ENCODE assay signal across 28 cellular contexts in the genomic region with DNA sequence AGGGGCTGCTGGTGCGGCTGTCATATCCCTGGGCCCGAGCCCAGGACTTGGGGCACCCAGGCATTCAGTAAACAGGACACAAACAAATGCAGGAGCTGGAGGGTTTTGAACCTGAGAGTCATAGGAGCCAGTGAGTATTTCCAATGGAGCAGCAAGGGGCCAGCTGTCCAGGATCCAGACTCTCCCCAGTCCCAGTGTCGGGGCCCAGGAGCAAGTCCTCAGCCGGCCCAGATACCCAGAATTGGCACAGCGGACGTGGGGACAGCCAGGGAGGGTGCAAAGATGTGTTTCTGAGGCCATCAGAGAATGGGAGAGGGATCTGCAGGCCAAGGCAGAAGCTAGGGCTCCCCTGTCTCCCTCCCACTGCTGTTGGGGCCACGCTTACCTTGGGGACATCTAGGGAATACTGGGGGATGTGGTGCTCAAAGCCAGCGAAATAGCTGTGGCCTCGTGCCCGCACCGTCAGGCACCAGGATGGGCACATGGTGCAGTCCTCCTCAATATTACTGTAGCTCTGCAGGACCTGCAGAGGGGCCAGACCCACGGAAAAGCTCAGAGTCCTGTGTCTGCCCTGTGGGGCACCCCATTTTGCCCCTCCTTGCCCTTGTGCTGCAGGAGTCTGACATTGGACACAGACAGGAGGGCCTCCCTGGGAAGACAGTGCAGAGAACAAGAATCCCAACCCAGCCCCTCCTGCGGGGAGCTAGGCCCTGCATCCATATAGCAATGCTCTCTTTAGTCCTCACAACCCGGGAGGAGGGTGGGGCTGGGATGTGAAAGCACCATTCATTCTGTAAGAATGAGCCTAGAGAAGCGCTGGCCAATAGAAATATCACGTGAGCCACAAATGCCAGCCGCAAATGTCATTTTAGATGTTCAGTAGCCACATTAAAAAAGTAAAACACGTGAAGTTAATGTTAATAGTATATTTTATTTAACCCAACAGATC. TPM values are rescaled to one million over a fixed set of nuclear protein-coding genes. Genes with fewer than 3 reads are reported as not detected.
A peak's percentile ranks its signal among the peaks of the same experiment; 100 is the strongest.
DNase-seq lines count a peak whose midpoint lies in the region; ATAC-seq and TF ChIP-seq lines count a peak whose summit lies in the region.
"Had no signal": no experiment of that assay in that cellular context is flagged by ENCODE, and none has a peak within 500 bp of the region (broad histone marks: within the 10 kb centered on the region; RNA-seq: fewer than 3 reads in every experiment).

No MANE protein-coding gene starts in this region.

- H3K27me3 ChIP-seq in adipocyte (replicated peaks; ENCODE audit: control insufficient read depth, insufficient read depth, low read length) (peaks cover 67% of the 10 kb centered on the region), H7 (ENCODE audit: control insufficient read depth, insufficient read depth, low read length) (no peaks in the 10 kb centered on the region)
- H3K27me3 ChIP-seq: body of pancreas had no signal

- no peak overlapping the region for H3K4me3 ChIP-seq in adipocyte (ENCODE audit: low read length)
- H3K4me3 ChIP-seq in H7 (ENCODE audit: insufficient read depth, low read depth, low read length): no peak overlapping the region
- H3K4me3 ChIP-seq: body of pancreas, suprapubic skin had no signal

- H3K27me3 Mint-ChIP-seq in neural crest cell (ENCODE audit: low read depth): peaks cover 11% of the 10 kb centered on the region

- no peak overlapping the region for H3K27ac Mint-ChIP-seq in neural crest cell (ENCODE audit: unreplicated experiment)
- H3K27ac Mint-ChIP-seq: activated naive CD8-positive, alpha-beta T cell treated with anti-CD3 and anti-CD28 coated beads for 36 hours; memory B cell had no signal

- peaks cover 17% of the 10 kb centered on the region for H3K4me1 Mint-ChIP-seq in neural crest cell
- H3K4me1 Mint-ChIP-seq: memory B cell had no signal

- H3K9me3 Mint-ChIP-seq in neural crest cell: no peaks in the 10 kb centered on the region
- H3K9me3 Mint-ChIP-seq: activated naive CD8-positive, alpha-beta T cell treated with anti-CD3 and anti-CD28 coated beads for 36 hours; memory B cell had no signal

- no peak for TF ChIP-seq CTCF in neural crest cell (conservative IDR thresholded peaks at IDR 0.05)

- H3K4me3 Mint-ChIP-seq in neural crest cell: no peak overlapping the region
- H3K4me3 Mint-ChIP-seq: activated naive CD8-positive, alpha-beta T cell treated with anti-CD3 and anti-CD28 coated beads for 36 hours; memory B cell had no signal

- H3K36me3 ChIP-seq in adipocyte (ENCODE audit: control insufficient read depth, insufficient read depth, low read length, severe bottlenecking) (no peaks in the 10 kb centered on the region), H7 (replicated peaks; ENCODE audit: control insufficient read depth, insufficient read depth, low read length) (no peaks in the 10 kb centered on the region)
- H3K36me3 ChIP-seq: suprapubic skin had no signal

- DNase-seq in adipocyte (ENCODE audit: low read depth): peak; percentile 37
- peak; percentile 87 for DNase-seq in foreskin melanocyte
- peak; percentile 13 for DNase-seq in neural crest cell (ENCODE audit: low read depth, low spot score)
- peak; percentile 94 for DNase-seq in superior temporal gyrus (ENCODE audit: extremely low spot score)
- no peak for DNase-seq in activated CD4-positive, alpha-beta T cell treated with anti-CD3 and anti-CD28 coated beads, Interleukin-2, amount 50 U/mL, for 1 hour
- no peak for DNase-seq in H7
- DNase-seq: activated CD4-positive, alpha-beta T cell treated with anti-CD3 and anti-CD28 coated beads for 1 hour; activated CD8-positive, alpha-beta memory T cell treated with anti-CD3 and anti-CD28 coated beads for 24 hours; activated effector memory CD4-positive, alpha-beta T cell treated with anti-CD3 and anti-CD28 coated beads, Interleukin-2, amount 50 U/mL, for 16 hours; activated naive CD8-positive, alpha-beta T cell treated with anti-CD3 and anti-CD28 coated beads for 36 hours; body of pancreas; cerebellar nuclear complex; KBM-7; NCI-H1417; NCI-H2081; NCI-H2227 treated with DMSO at 0.1 percent for 48 hours; NCI-H69; occipital lobe had no signal

- no peak for ATAC-seq in esophagus mucosa
- no peak for ATAC-seq in GM21529 (IDR thresholded peaks at IDR 0.05; ENCODE audit: unreplicated experiment)
- ATAC-seq: body of pancreas, Right ventricle myocardium inferior had no signal

- no peaks in the 10 kb centered on the region for H3K36me3 Mint-ChIP-seq in neural crest cell (ENCODE audit: low read depth)
- H3K36me3 Mint-ChIP-seq: activated naive CD8-positive, alpha-beta T cell treated with anti-CD3 and anti-CD28 coated beads for 36 hours; memory B cell had no signal

- no peaks in the 10 kb centered on the region for H3K9me3 ChIP-seq in adipocyte (ENCODE audit: control insufficient read depth, low read length)
- H3K9me3 ChIP-seq: body of pancreas, suprapubic skin had no signal

- peaks cover under 1% of the 10 kb centered on the region for H3K4me1 ChIP-seq in adipocyte (ENCODE audit: control insufficient read depth, insufficient read depth, low read length)
- H3K4me1 ChIP-seq: body of pancreas, suprapubic skin had no signal

- H3K9ac ChIP-seq in adipocyte (ENCODE audit: low read length): no peak overlapping the region

RNA-seq across cellular contexts. Expression of a gene that starts 15.4 kb away (rescaled TPM):
- total RNA-seq in neural crest cell (0.93 and 1.4 TPM in 2 replicates), esophagus mucosa (not detected)
- total RNA-seq in H7 (2014; rRNA removed; shearing (Covaris generic)): 0.11 TPM in 1 of 2 replicates, not detected in the other
- total RNA-seq: activated naive CD8-positive, alpha-beta T cell treated with anti-CD3 and anti-CD28 coated beads for 36 hours; body of pancreas; endothelial cell of umbilical vein; MCF 10A; Right ventricle myocardium inferior; suprapubic skin; T-helper 2 cell treated with Interferon-gamma antibody and Interleukin-4, amounts not matched to agents 100 ng/mL and 5 ng/mL, for 36 hours; urinary bladder had no signal

RNA-seq across cellular contexts. Expression of a gene that starts 32.7 kb away (rescaled TPM):
- total RNA-seq in neural crest cell (not detected in 2 replicates), esophagus mucosa (not detected)
- total RNA-seq in H7 (2014; rRNA removed; shearing (Covaris generic)): not detected in 2 replicates
- total RNA-seq: activated naive CD8-positive, alpha-beta T cell treated with anti-CD3 and anti-CD28 coated beads for 36 hours; endothelial cell of umbilical vein; MCF 10A; myocyte; occipital lobe; Right ventricle myocardium inferior; suprapubic skin; T-helper 2 cell treated with Interferon-gamma antibody and Interleukin-4, amounts not matched to agents 100 ng/mL and 5 ng/mL, for 36 hours; urinary bladder had no signal

RNA-seq across cellular contexts. Expression of a gene that starts 34.8 kb away (rescaled TPM):
- total RNA-seq in neural crest cell: 0.16 TPM in 1 of 2 replicates, not detected in the other
- 0.08 TPM for total RNA-seq in esophagus mucosa
- 1.1 TPM in 2 replicates for total RNA-seq in H7 (2014; rRNA removed; shearing (Covaris generic))
- total RNA-seq: activated naive CD8-positive, alpha-beta T cell treated with anti-CD3 and anti-CD28 coated beads for 36 hours; endothelial cell of umbilical vein; MCF 10A; myocyte; Right ventricle myocardium inferior; urinary bladder had no signal

RNA-seq across cellular contexts. Expression of a gene that starts 40.9 kb away (rescaled TPM):
- not detected in 2 replicates for total RNA-seq in neural crest cell
- not detected for total RNA-seq in esophagus mucosa
- not detected in 2 replicates for total RNA-seq in H7 (2014; rRNA removed; shearing (Covaris generic))
- total RNA-seq: activated naive CD8-positive, alpha-beta T cell treated with anti-CD3 and anti-CD28 coated beads for 36 hours; body of pancreas; endothelial cell of umbilical vein; MCF 10A; myocyte; occipital lobe; Right ventricle myocardium inferior; suprapubic skin; T-helper 2 cell treated with Interferon-gamma antibody and Interleukin-4, amounts not matched to agents 100 ng/mL and 5 ng/mL, for 36 hours; urinary bladder had no signal

Comparison
In these comparisons a context has a peak if more than half of its experiments do, and no peak if none do; other contexts are left out.
1. DNase-seq: peak in adipocyte (single experiment), foreskin melanocyte (single experiment), neural crest cell (single experiment) and superior temporal gyrus (single experiment); none in activated CD4-positive, alpha-beta T cell treated with anti-CD3 and anti-CD28 coated beads, Interleukin-2, amount 50 U/mL, for 1 hour (single experiment) and H7 (single experiment).